In the genomic region with DNA sequence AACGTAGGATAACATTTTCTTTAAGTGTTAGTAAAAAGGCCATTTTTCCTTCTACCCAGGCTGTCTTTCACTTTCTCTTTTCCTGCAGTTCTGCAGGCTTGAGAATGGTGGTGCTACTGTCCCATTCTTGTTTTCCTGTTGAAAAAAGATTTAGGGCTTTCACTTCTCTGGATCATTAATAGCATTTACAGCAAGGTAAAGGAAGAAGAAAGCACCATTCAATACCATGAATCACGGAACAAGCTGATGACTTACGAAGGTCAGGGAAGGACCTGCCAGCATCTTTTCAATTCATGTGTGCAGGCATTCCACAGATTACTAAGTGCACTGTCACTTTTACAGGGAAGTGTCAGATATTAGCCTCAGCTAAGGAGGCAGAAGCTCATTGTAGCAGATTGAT, we compare ENCODE assay signal across 1 cellular context.
TF ChIP-seq lines count a peak whose summit lies in the region.

No MANE protein-coding gene starts in this region.

TF ChIP-seq in H1, 55 proteins besides CTCF, POLR2A, EP300 and RAD21 (continued from another document):
- TF ChIP-seq, protein P1, sequence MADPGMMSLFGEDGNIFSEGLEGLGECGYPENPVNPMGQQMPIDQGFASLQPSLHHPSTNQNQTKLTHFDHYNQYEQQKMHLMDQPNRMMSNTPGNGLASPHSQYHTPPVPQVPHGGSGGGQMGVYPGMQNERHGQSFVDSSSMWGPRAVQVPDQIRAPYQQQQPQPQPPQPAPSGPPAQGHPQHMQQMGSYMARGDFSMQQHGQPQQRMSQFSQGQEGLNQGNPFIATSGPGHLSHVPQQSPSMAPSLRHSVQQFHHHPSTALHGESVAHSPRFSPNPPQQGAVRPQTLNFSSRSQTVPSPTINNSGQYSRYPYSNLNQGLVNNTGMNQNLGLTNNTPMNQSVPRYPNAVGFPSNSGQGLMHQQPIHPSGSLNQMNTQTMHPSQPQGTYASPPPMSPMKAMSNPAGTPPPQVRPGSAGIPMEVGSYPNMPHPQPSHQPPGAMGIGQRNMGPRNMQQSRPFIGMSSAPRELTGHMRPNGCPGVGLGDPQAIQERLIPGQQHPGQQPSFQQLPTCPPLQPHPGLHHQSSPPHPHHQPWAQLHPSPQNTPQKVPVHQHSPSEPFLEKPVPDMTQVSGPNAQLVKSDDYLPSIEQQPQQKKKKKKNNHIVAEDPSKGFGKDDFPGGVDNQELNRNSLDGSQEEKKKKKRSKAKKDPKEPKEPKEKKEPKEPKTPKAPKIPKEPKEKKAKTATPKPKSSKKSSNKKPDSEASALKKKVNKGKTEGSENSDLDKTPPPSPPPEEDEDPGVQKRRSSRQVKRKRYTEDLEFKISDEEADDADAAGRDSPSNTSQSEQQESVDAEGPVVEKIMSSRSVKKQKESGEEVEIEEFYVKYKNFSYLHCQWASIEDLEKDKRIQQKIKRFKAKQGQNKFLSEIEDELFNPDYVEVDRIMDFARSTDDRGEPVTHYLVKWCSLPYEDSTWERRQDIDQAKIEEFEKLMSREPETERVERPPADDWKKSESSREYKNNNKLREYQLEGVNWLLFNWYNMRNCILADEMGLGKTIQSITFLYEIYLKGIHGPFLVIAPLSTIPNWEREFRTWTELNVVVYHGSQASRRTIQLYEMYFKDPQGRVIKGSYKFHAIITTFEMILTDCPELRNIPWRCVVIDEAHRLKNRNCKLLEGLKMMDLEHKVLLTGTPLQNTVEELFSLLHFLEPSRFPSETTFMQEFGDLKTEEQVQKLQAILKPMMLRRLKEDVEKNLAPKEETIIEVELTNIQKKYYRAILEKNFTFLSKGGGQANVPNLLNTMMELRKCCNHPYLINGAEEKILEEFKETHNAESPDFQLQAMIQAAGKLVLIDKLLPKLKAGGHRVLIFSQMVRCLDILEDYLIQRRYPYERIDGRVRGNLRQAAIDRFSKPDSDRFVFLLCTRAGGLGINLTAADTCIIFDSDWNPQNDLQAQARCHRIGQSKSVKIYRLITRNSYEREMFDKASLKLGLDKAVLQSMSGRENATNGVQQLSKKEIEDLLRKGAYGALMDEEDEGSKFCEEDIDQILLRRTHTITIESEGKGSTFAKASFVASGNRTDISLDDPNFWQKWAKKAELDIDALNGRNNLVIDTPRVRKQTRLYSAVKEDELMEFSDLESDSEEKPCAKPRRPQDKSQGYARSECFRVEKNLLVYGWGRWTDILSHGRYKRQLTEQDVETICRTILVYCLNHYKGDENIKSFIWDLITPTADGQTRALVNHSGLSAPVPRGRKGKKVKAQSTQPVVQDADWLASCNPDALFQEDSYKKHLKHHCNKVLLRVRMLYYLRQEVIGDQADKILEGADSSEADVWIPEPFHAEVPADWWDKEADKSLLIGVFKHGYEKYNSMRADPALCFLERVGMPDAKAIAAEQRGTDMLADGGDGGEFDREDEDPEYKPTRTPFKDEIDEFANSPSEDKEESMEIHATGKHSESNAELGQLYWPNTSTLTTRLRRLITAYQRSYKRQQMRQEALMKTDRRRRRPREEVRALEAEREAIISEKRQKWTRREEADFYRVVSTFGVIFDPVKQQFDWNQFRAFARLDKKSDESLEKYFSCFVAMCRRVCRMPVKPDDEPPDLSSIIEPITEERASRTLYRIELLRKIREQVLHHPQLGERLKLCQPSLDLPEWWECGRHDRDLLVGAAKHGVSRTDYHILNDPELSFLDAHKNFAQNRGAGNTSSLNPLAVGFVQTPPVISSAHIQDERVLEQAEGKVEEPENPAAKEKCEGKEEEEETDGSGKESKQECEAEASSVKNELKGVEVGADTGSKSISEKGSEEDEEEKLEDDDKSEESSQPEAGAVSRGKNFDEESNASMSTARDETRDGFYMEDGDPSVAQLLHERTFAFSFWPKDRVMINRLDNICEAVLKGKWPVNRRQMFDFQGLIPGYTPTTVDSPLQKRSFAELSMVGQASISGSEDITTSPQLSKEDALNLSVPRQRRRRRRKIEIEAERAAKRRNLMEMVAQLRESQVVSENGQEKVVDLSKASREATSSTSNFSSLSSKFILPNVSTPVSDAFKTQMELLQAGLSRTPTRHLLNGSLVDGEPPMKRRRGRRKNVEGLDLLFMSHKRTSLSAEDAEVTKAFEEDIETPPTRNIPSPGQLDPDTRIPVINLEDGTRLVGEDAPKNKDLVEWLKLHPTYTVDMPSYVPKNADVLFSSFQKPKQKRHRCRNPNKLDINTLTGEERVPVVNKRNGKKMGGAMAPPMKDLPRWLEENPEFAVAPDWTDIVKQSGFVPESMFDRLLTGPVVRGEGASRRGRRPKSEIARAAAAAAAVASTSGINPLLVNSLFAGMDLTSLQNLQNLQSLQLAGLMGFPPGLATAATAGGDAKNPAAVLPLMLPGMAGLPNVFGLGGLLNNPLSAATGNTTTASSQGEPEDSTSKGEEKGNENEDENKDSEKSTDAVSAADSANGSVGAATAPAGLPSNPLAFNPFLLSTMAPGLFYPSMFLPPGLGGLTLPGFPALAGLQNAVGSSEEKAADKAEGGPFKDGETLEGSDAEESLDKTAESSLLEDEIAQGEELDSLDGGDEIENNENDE (IDR thresholded peaks at IDR 0.05; ENCODE audit: insufficient replicate concordance, low read length) = no peak
- TF ChIP-seq TAF1 (IDR thresholded peaks at IDR 0.05; ENCODE audit: low read depth, low read length) (no peak), TBP (IDR thresholded peaks at IDR 0.05; ENCODE audit: low read depth, low read length) (no peak), EGR1 (IDR thresholded peaks at IDR 0.05; ENCODE audit: borderline replicate concordance, low read depth, low read length) (no peak)
